ENCODE assay signal across 25 cellular contexts in the genomic region with DNA sequence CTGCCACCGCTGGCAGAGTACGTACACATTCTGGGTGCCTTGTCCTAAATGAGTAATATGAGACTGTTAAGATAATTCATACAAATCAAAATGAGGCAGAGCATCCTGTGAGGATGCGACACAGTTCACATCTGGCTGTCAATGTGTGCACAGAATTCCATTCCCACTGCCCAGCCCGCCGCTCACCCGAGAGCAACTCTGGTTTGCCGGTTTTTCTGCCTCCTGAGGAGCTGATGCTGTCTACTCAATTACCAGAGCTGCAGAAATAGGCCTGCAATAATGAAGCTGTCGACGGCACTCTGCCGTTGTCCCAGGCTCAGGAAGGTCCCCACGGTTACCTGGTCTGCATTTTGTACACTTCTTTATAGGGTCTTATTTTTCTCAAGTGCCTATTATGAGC. TPM values are rescaled to one million over a fixed set of nuclear protein-coding genes. Genes with fewer than 3 reads are reported as not detected.
DNase-seq lines count a peak whose midpoint lies in the region; TF ChIP-seq lines count a peak whose summit lies in the region.
"Had no signal": no experiment of that assay in that cellular context is flagged by ENCODE, and none has a peak within 500 bp of the region (broad histone marks: within the 10 kb centered on the region; RNA-seq: fewer than 3 reads in every experiment).

No MANE protein-coding gene starts in this region.

- H3K27ac Mint-ChIP-seq in neural crest cell (ENCODE audit: unreplicated experiment), result peak overlapping the region; percentile 2
- H3K27ac Mint-ChIP-seq: CD14-positive monocyte; CD8-positive, alpha-beta memory T cell had no signal

- H3K36me3 Mint-ChIP-seq in neural crest cell (ENCODE audit: low read depth), result peaks cover 11% of the 10 kb centered on the region
- H3K36me3 Mint-ChIP-seq: CD14-positive monocyte had no signal

- no peaks in the 10 kb centered on the region for H3K9me3 Mint-ChIP-seq in neural crest cell

- H3K4me3 Mint-ChIP-seq in neural crest cell, result no peak overlapping the region
- H3K4me3 Mint-ChIP-seq: CD14-positive monocyte; CD8-positive, alpha-beta memory T cell had no signal

- no peak for TF ChIP-seq CTCF in neural crest cell (conservative IDR thresholded peaks at IDR 0.05)

- H3K27me3 Mint-ChIP-seq in neural crest cell (ENCODE audit: low read depth), result no peaks in the 10 kb centered on the region

- DNase-seq in NCI-H1417 (lab: John Stamatoyannopoulos, UW), result peak in 2 of 3 experiments; percentile 19 to 31
- DNase-seq in NCI-H1417 treated with DMSO at 0.1 percent for 48 hours (lab: John Stamatoyannopoulos, UW), result no peak
- peak; percentile 88 for DNase-seq in NCI-H1105 treated with DMSO at 0.1 percent for 48 hours (lab: John Stamatoyannopoulos, UW)
- peak; percentile 84 for DNase-seq in NCI-H2227 (lab: John Stamatoyannopoulos, UW; ENCODE audit: unreplicated experiment)
- DNase-seq in neural crest cell (ENCODE audit: low read depth, low spot score), result no peak
- DNase-seq in HPDE6-E6E7 (ENCODE audit: extremely low spot score), result no peak
- no peak for DNase-seq in cerebellum (ENCODE audit: low spot score)
- DNase-seq: 8988T; ACHN; BE2C; CD8-positive, alpha-beta memory T cell; DMS 273 treated with DMSO at 0.1 percent for 48 hours; DND-41; NCI-H1048; NCI-H1694; NCI-H2029 treated with DMSO at 0.1 percent for 48 hours; NCI-H2171 treated with DMSO at 0.1 percent for 48 hours; NCI-H446; NCI-H526 treated with DMSO at 0.1 percent for 48 hours; PC-3; SJCRH30; T-helper 1 cell had no signal

- H3K4me1 Mint-ChIP-seq in neural crest cell, result no peaks in the 10 kb centered on the region
- H3K4me1 Mint-ChIP-seq: CD14-positive monocyte; CD8-positive, alpha-beta memory T cell had no signal

RNA-seq across cellular contexts. Expression of gene LYPD1, which starts 55.7 kb away (rescaled TPM):
- 15.1 and 17.4 TPM in 2 replicates for total RNA-seq in neural crest cell
- total RNA-seq in cerebellum, result 81.1 TPM
- total RNA-seq: CD8-positive, alpha-beta memory T cell; HT-29; Right ventricle myocardium inferior had no signal

Comparison
In these comparisons a context has a peak if more than half of its experiments do, and no peak if none do; other contexts are left out.
1. DNase-seq: peak in NCI-H1417 (2 of 3), NCI-H1105 treated with DMSO at 0.1 percent for 48 hours (single experiment) and NCI-H2227 (single experiment); none in NCI-H1417 treated with DMSO at 0.1 percent for 48 hours (single experiment), neural crest cell (single experiment), HPDE6-E6E7 (single experiment) and cerebellum (single experiment).